ENCODE assay signal across 1 cellular context in the genomic region with DNA sequence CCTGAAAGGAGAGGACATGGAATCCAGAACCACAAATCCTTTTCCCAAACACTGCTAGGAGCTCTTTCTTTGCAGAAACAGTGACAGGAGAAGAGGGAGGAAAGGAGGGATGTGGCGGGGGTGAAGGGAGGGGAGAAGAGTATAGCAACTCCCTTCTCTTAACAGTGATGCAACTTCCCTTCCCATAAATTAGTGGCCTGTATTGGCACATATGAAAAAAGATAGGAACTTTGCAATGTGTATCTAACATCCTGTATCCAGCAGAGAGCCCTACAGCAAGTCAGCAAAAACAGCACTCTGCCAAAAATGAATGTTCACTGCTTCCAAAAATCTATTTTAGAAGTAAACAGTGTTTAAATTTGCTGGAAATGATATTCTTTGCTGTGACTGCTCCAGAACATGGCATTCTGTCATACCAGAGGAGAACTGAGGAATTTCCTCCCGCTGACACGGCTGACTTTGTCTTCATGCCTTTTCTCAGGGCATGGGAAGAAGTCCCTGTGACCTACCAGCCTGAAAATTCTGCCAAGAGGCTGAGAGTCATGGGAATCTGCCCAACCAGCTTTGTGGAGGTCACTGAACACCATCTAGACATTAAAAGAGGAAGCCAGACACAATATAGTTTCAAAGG.
TF ChIP-seq lines count a peak whose summit lies in the region.

No MANE protein-coding gene starts in this region.

TF ChIP-seq in HepG2, 621 proteins besides CTCF, POLR2A, EP300 and RAD21 (continued from another document):
- TF ChIP-seq, protein P1, sequence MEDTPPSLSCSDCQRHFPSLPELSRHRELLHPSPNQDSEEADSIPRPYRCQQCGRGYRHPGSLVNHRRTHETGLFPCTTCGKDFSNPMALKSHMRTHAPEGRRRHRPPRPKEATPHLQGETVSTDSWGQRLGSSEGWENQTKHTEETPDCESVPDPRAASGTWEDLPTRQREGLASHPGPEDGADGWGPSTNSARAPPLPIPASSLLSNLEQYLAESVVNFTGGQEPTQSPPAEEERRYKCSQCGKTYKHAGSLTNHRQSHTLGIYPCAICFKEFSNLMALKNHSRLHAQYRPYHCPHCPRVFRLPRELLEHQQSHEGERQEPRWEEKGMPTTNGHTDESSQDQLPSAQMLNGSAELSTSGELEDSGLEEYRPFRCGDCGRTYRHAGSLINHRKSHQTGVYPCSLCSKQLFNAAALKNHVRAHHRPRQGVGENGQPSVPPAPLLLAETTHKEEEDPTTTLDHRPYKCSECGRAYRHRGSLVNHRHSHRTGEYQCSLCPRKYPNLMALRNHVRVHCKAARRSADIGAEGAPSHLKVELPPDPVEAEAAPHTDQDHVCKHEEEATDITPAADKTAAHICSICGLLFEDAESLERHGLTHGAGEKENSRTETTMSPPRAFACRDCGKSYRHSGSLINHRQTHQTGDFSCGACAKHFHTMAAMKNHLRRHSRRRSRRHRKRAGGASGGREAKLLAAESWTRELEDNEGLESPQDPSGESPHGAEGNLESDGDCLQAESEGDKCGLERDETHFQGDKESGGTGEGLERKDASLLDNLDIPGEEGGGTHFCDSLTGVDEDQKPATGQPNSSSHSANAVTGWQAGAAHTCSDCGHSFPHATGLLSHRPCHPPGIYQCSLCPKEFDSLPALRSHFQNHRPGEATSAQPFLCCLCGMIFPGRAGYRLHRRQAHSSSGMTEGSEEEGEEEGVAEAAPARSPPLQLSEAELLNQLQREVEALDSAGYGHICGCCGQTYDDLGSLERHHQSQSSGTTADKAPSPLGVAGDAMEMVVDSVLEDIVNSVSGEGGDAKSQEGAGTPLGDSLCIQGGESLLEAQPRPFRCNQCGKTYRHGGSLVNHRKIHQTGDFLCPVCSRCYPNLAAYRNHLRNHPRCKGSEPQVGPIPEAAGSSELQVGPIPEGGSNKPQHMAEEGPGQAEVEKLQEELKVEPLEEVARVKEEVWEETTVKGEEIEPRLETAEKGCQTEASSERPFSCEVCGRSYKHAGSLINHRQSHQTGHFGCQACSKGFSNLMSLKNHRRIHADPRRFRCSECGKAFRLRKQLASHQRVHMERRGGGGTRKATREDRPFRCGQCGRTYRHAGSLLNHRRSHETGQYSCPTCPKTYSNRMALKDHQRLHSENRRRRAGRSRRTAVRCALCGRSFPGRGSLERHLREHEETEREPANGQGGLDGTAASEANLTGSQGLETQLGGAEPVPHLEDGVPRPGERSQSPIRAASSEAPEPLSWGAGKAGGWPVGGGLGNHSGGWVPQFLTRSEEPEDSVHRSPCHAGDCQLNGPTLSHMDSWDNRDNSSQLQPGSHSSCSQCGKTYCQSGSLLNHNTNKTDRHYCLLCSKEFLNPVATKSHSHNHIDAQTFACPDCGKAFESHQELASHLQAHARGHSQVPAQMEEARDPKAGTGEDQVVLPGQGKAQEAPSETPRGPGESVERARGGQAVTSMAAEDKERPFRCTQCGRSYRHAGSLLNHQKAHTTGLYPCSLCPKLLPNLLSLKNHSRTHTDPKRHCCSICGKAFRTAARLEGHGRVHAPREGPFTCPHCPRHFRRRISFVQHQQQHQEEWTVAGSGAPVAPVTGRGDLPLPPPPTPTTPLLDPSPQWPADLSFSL (CRISPR knock-in tag; IDR thresholded peaks at IDR 0.05): no peak
- no peak for TF ChIP-seq ZSCAN31 (CRISPR knock-in tag; IDR thresholded peaks at IDR 0.05; ENCODE audit: low read depth)
- no peak for TF ChIP-seq ZNF549 (CRISPR knock-in tag; IDR thresholded peaks at IDR 0.05)
- TF ChIP-seq SMARCE1 (IDR thresholded peaks at IDR 0.05; ENCODE audit: borderline replicate concordance): no peak
TF ChIP-seq in HepG2: peak in this region for 0.
